1 cellular context compared by ENCODE assay signal in genomic region chr12:32897688-32898573, GRCh38.
TF ChIP-seq lines count a peak whose summit lies in the region.

No MANE protein-coding gene starts in this region.

TF ChIP-seq in HEK293, 187 proteins besides CTCF, POLR2A, EP300 and RAD21 (continued from another document):
- TF ChIP-seq, protein P1, sequence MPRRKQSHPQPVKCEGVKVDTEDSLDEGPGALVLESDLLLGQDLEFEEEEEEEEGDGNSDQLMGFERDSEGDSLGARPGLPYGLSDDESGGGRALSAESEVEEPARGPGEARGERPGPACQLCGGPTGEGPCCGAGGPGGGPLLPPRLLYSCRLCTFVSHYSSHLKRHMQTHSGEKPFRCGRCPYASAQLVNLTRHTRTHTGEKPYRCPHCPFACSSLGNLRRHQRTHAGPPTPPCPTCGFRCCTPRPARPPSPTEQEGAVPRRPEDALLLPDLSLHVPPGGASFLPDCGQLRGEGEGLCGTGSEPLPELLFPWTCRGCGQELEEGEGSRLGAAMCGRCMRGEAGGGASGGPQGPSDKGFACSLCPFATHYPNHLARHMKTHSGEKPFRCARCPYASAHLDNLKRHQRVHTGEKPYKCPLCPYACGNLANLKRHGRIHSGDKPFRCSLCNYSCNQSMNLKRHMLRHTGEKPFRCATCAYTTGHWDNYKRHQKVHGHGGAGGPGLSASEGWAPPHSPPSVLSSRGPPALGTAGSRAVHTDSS (tag by site-specific recombination; IDR thresholded peaks at IDR 0.05), result no peak
- TF ChIP-seq GFI1B (tag by site-specific recombination; IDR thresholded peaks at IDR 0.05) (peak; percentile 77; the same call in 1 of the 2 replicates), ZNF423 (tag by site-specific recombination; IDR thresholded peaks at IDR 0.05) (no peak), ZNF585B (tag by site-specific recombination; IDR thresholded peaks at IDR 0.05) (no peak), BCL11B (tag by site-specific recombination; IDR thresholded peaks at IDR 0.05; ENCODE audit: low read depth) (no peak), ZNF335 (tag by site-specific recombination; conservative IDR thresholded peaks at IDR 0.05) (no peak), PRDM1 (tag by site-specific recombination; IDR thresholded peaks at IDR 0.05) (no peak), YY1 (tag by site-specific recombination; IDR thresholded peaks at IDR 0.05) (no peak), ZNF24 (tag by site-specific recombination; IDR thresholded peaks at IDR 0.05) (no peak), OVOL3 (tag by site-specific recombination; IDR thresholded peaks at IDR 0.05) (no peak), ZNF138 (tag by site-specific recombination; IDR thresholded peaks at IDR 0.05; ENCODE audit: borderline replicate concordance) (no peak), ZSCAN16 (tag by site-specific recombination; IDR thresholded peaks at IDR 0.05) (peak; percentile 21; the same call in 1 of the 2 replicates), ZNF624 (tag by site-specific recombination; IDR thresholded peaks at IDR 0.05) (no peak), ZNF660 (tag by site-specific recombination; IDR thresholded peaks at IDR 0.05) (no peak), RBAK (tag by site-specific recombination; IDR thresholded peaks at IDR 0.05) (no peak), SCRT2 (tag by site-specific recombination; IDR thresholded peaks at IDR 0.05) (no peak), ZNF830 (tag by site-specific recombination; IDR thresholded peaks at IDR 0.05; ENCODE audit: low read depth) (no peak), ZNF629 (tag by site-specific recombination; IDR thresholded peaks at IDR 0.05) (no peak), KLF8 (tag by site-specific recombination; IDR thresholded peaks at IDR 0.05) (no peak), GLIS1 (tag by site-specific recombination; IDR thresholded peaks at IDR 0.05) (no peak), ZNF146 (tag by site-specific recombination; IDR thresholded peaks at IDR 0.05) (no peak), HOXD13 (CRISPR knock-in tag; IDR thresholded peaks at IDR 0.05; ENCODE audit: borderline replicate concordance) (no peak), ZNF544 (tag by site-specific recombination; IDR thresholded peaks at IDR 0.05) (no peak), OSR2 (tag by site-specific recombination; IDR thresholded peaks at IDR 0.05) (peak; percentile 78), ZSCAN23 (tag by site-specific recombination; IDR thresholded peaks at IDR 0.05) (no peak), ZNF248 (tag by site-specific recombination; IDR thresholded peaks at IDR 0.05) (no peak), ZNF76 (tag by site-specific recombination; IDR thresholded peaks at IDR 0.05; ENCODE audit: borderline replicate concordance, low read depth) (no peak), ZFP69B (tag by site-specific recombination; IDR thresholded peaks at IDR 0.05) (no peak), SALL2 (tag by site-specific recombination; IDR thresholded peaks at IDR 0.05; ENCODE audit: borderline replicate concordance) (no peak), ZNF350 (tag by site-specific recombination; IDR thresholded peaks at IDR 0.05) (no peak), ZNF521 (tag by site-specific recombination; IDR thresholded peaks at IDR 0.05) (no peak), ZNF580 (tag by site-specific recombination; IDR thresholded peaks at IDR 0.05) (no peak), SETDB1 (IDR thresholded peaks at IDR 0.05; ENCODE audit: insufficient read length, low read length) (no peak), ZNF341 (tag by site-specific recombination; IDR thresholded peaks at IDR 0.05; ENCODE audit: low read depth) (no peak)
- TF ChIP-seq, protein P2, sequence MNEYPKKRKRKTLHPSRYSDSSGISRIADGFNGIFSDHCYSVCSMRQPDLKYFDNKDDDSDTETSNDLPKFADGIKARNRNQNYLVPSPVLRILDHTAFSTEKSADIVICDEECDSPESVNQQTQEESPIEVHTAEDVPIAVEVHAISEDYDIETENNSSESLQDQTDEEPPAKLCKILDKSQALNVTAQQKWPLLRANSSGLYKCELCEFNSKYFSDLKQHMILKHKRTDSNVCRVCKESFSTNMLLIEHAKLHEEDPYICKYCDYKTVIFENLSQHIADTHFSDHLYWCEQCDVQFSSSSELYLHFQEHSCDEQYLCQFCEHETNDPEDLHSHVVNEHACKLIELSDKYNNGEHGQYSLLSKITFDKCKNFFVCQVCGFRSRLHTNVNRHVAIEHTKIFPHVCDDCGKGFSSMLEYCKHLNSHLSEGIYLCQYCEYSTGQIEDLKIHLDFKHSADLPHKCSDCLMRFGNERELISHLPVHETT (tag by site-specific recombination; IDR thresholded peaks at IDR 0.05), result no peak
